1 cellular context compared by ENCODE assay signal in genomic region chr10:52314007-52314821, GRCh38.
TF ChIP-seq lines count a peak whose summit lies in the region.

Gene DKK1 (plus strand): TSS chr10:52314281. CDS start chr10:52314435, 154 bp downstream.

TF ChIP-seq in HEK293, 187 proteins besides CTCF, POLR2A, EP300 and RAD21 (continued from another document):
- TF ChIP-seq ZNF449 (tag by site-specific recombination; IDR thresholded peaks at IDR 0.05), result no peak
- TF ChIP-seq ZNF24 (tag by site-specific recombination; IDR thresholded peaks at IDR 0.05), result peak; percentile 55; the same call in 1 of the 2 replicates
- TF ChIP-seq ZSCAN5A (tag by site-specific recombination; IDR thresholded peaks at IDR 0.05), result no peak
- TF ChIP-seq ZNF214 (tag by site-specific recombination; IDR thresholded peaks at IDR 0.05; ENCODE audit: borderline replicate concordance), result no peak
- TF ChIP-seq ZNF518A (tag by site-specific recombination; conservative IDR thresholded peaks at IDR 0.05; ENCODE audit: low read depth), result no peak
- peak; percentile 97 for TF ChIP-seq ZNF2 (tag by site-specific recombination; IDR thresholded peaks at IDR 0.05)
- no peak for TF ChIP-seq BCL6B (tag by site-specific recombination; IDR thresholded peaks at IDR 0.05)
- TF ChIP-seq ZNF280D (tag by site-specific recombination; IDR thresholded peaks at IDR 0.05), result no peak
- no peak for TF ChIP-seq ZNF548 (tag by site-specific recombination; IDR thresholded peaks at IDR 0.05)
- TF ChIP-seq ZNF707 (tag by site-specific recombination; IDR thresholded peaks at IDR 0.05), result no peak
- no peak for TF ChIP-seq ZNF350 (tag by site-specific recombination; IDR thresholded peaks at IDR 0.05)
- no peak for TF ChIP-seq ZNF132 (tag by site-specific recombination; IDR thresholded peaks at IDR 0.05; ENCODE audit: borderline replicate concordance)
- TF ChIP-seq SCRT1 (tag by site-specific recombination; IDR thresholded peaks at IDR 0.05; ENCODE audit: borderline replicate concordance), result peak; percentile 57
- TF ChIP-seq KLF17 (tag by site-specific recombination; IDR thresholded peaks at IDR 0.05), result peak; percentile 81
- peak; percentile 18; the same call in 1 of the 2 replicates for TF ChIP-seq ZNF610 (tag by site-specific recombination; IDR thresholded peaks at IDR 0.05; ENCODE audit: borderline replicate concordance)
- no peak for TF ChIP-seq ZNF670 (tag by site-specific recombination; IDR thresholded peaks at IDR 0.05; ENCODE audit: low read depth)
- TF ChIP-seq ZEB2 (tag by site-specific recombination; IDR thresholded peaks at IDR 0.05), result peak; percentile 83; the same call in 1 of the 2 replicates
- 0 out of 2 replicates have a peak, but pooled peaks have one; percentile 31 for TF ChIP-seq ZBTB8A (tag by site-specific recombination; IDR thresholded peaks at IDR 0.05)
- peak; percentile 71 for TF ChIP-seq SP3 (tag by site-specific recombination; IDR thresholded peaks at IDR 0.05)
- no peak for TF ChIP-seq ZNF433 (tag by site-specific recombination; IDR thresholded peaks at IDR 0.05; ENCODE audit: low read depth)
- no peak for TF ChIP-seq ZNF366 (tag by site-specific recombination; conservative IDR thresholded peaks at IDR 0.05)
- no peak for TF ChIP-seq HOXC10 (CRISPR knock-in tag; IDR thresholded peaks at IDR 0.05)
- 0 out of 2 replicates have a peak, but pooled peaks have one; percentile 24 for TF ChIP-seq HIC1 (tag by site-specific recombination; IDR thresholded peaks at IDR 0.05)
- TF ChIP-seq SCRT2 (tag by site-specific recombination; IDR thresholded peaks at IDR 0.05), result peak; percentile 86
